Comparison of ENCODE assay signal across 18 cellular contexts in genomic region chr9:123265833-123266232, GRCh38. TPM values are rescaled to one million over a fixed set of nuclear protein-coding genes. Genes with fewer than 3 reads are reported as not detected.
A peak's percentile ranks its signal among the peaks of the same experiment; 100 is the strongest.
DNase-seq lines count a peak whose midpoint lies in the region; ATAC-seq, FAIRE-seq and TF ChIP-seq lines count a peak whose summit lies in the region.
"Had no signal": no experiment of that assay in that cellular context is flagged by ENCODE, and none has a peak within 500 bp of the region (broad histone marks: within the 10 kb centered on the region; RNA-seq: fewer than 3 reads in every experiment).

No MANE protein-coding gene starts in this region.

- ATAC-seq in HepG2 (no peak), right lobe of liver (no peak), HG03135 (IDR thresholded peaks at IDR 0.05; ENCODE audit: unreplicated experiment) (no peak), HG03108 (IDR thresholded peaks at IDR 0.05; ENCODE audit: unreplicated experiment) (no peak)
- ATAC-seq: stimulated activated naive CD8-positive, alpha-beta T cell treated with anti-CD3 and anti-CD28 coated beads, Interleukin-15, amount 100 ng/mL, for 72 hours had no signal

- H3K36me3 ChIP-seq in HepG2 (replicated peaks in 1 of 2; ENCODE audit: control insufficient read depth in 1 of 2, insufficient read depth in 2 of 2, low read length in 2 of 2), result no peaks in the 10 kb centered on the region
- no peaks in the 10 kb centered on the region for H3K36me3 ChIP-seq in right lobe of liver
- H3K36me3 ChIP-seq in bronchial epithelial cell (ENCODE audit: control insufficient read depth, insufficient read depth, low read length), result no peaks in the 10 kb centered on the region
- H3K36me3 ChIP-seq: breast epithelium, vagina had no signal

- TF ChIP-seq POLR2A in HepG2 (IDR thresholded peaks at IDR 0.05; ENCODE audit: insufficient read depth in 1 of 2, low read depth in 2 of 2, low read length in 2 of 2), result no peak
- no peak for TF ChIP-seq POLR2A in right lobe of liver (IDR thresholded peaks at IDR 0.05)

- H4K20me1 ChIP-seq in HepG2 (ENCODE audit: insufficient read depth, low read length), result 0 out of 2 replicates have a peak, but pooled peaks cover 5% of the 10 kb centered on the region

- peaks cover 2% of the 10 kb centered on the region for H3K36me3 Mint-ChIP-seq in activated CD4-positive, alpha-beta T cell treated with anti-CD3 and anti-CD28 coated beads, Interleukin-2, amount 10 ng/mL, durations not matched to agents 7 days and 5 days (ENCODE audit: low read depth)

- no peak for TF ChIP-seq RAD21 in HepG2 (CRISPR knock-in tag; IDR thresholded peaks at IDR 0.05)

- TF ChIP-seq CTCF in HepG2 (CRISPR knock-in tag; IDR thresholded peaks at IDR 0.05), result no peak
- TF ChIP-seq CTCF in right lobe of liver (IDR thresholded peaks at IDR 0.05), result no peak
- TF ChIP-seq CTCF in bronchial epithelial cell (IDR thresholded peaks at IDR 0.05; ENCODE audit: insufficient read depth, low read length, severe bottlenecking), result no peak

- H3K9me3 ChIP-seq in HepG2 (ENCODE audit: low read length) (no peaks in the 10 kb centered on the region), right lobe of liver (no peaks in the 10 kb centered on the region)
- H3K9me3 ChIP-seq: breast epithelium, vagina had no signal

- H3K79me2 ChIP-seq in HepG2 (ENCODE audit: insufficient read depth, low read length), result peaks cover 56% of the 10 kb centered on the region

- H3K4me1 ChIP-seq in HepG2 (ENCODE audit: insufficient read depth, low read length) (peaks cover 71% of the 10 kb centered on the region), right lobe of liver (peaks cover 0 to 4% (median 0%) of the 10 kb centered on the region in 4 donors)
- H3K4me1 ChIP-seq: breast epithelium had no signal

- peaks cover 4% of the 10 kb centered on the region for H3K27me3 Mint-ChIP-seq in activated CD4-positive, alpha-beta T cell treated with anti-CD3 and anti-CD28 coated beads, Interleukin-2, amount 10 ng/mL, durations not matched to agents 7 days and 5 days
- H3K27me3 Mint-ChIP-seq: stimulated activated naive CD8-positive, alpha-beta T cell treated with anti-CD3 and anti-CD28 coated beads, Interleukin-15, amount 100 ng/mL, for 72 hours had no signal

- H3K4me3 ChIP-seq in HepG2 (replicated peaks in 1 of 3; ENCODE audit: insufficient read depth in 1 of 3, low read depth in 2 of 3, low read length in 3 of 3) (no peak overlapping the region), right lobe of liver (no peak overlapping the region), bronchial epithelial cell (ENCODE audit: low read depth, low read length) (no peak overlapping the region)
- H3K4me3 ChIP-seq: breast epithelium, lung, vagina had no signal

- intact Hi-C loops in HepG2 (cut with micrococcal nuclease; ENCODE audit: unreplicated experiment), result loop anchor here (10.0 kb wide), 1 partner anchor 59 kb away; no protein-coding TSS in a partner anchor
- intact Hi-C loops in right lobe of liver (cut with DNase I), result no loop called here

- peaks cover 20% of the 10 kb centered on the region for H3K4me1 Mint-ChIP-seq in activated CD4-positive, alpha-beta T cell treated with anti-CD3 and anti-CD28 coated beads, Interleukin-2, amount 10 ng/mL, durations not matched to agents 7 days and 5 days

- no peaks in the 10 kb centered on the region; a peak in 1 of 5 replicates for H3K27me3 ChIP-seq in HepG2 (ENCODE audit: control insufficient read depth in 1 of 2, insufficient read depth in 2 of 2, low read length in 2 of 2)
- H3K27me3 ChIP-seq in right lobe of liver, result no peaks in the 10 kb centered on the region
- no peaks in the 10 kb centered on the region for H3K27me3 ChIP-seq in bronchial epithelial cell (ENCODE audit: control insufficient read depth, insufficient read depth, low read length)
- H3K27me3 ChIP-seq: breast epithelium, vagina had no signal

- no peak for TF ChIP-seq EP300 in HepG2 (IDR thresholded peaks at IDR 0.05; ENCODE audit: low read depth in 2 of 2, low read length in 2 of 2)
- TF ChIP-seq EP300 in HepG2 (CRISPR knock-in tag; IDR thresholded peaks at IDR 0.05; ENCODE audit: borderline replicate concordance), result no peak

- BruUV-seq in HepG2 (replicated peaks; lab: Mats Ljungman, UMichigan), result no TSS peak

- H3K27ac Mint-ChIP-seq in activated CD4-positive, alpha-beta T cell treated with anti-CD3 and anti-CD28 coated beads, Interleukin-2, amount 10 ng/mL, durations not matched to agents 7 days and 5 days, result no peak overlapping the region

- POLR2A ChIA-PET in HepG2 (lab: Yijun Ruan, JAX), result no interaction called here
- POLR2A ChIA-PET in activated CD4-positive, alpha-beta T cell treated with anti-CD3 and anti-CD28 coated beads, Interleukin-2, amount 10 ng/mL, durations not matched to agents 7 days and 5 days (lab: Charles Lee), result no interaction called here

- CTCF ChIA-PET in HepG2 (lab: Yijun Ruan, JAX; ENCODE audit: low intra/inter-chr PET ratio, low total read pairs), result no interaction called here
- CTCF ChIA-PET in activated CD4-positive, alpha-beta T cell treated with anti-CD3 and anti-CD28 coated beads, Interleukin-2, amount 10 ng/mL, durations not matched to agents 7 days and 5 days (lab: Charles Lee), result no interaction called here

- FAIRE-seq in HepG2 (lab: Jason Lieb, UNC), result no peak
- peak; percentile 70 for FAIRE-seq in bronchial epithelial cell (lab: Jason Lieb, UNC)

- H3K4me2 ChIP-seq in HepG2 (ENCODE audit: low read depth, low read length), result peak overlapping the region; percentile 16; the same call in 1 of the 2 replicates

- no peak overlapping the region for H3K4me3 Mint-ChIP-seq in activated CD4-positive, alpha-beta T cell treated with anti-CD3 and anti-CD28 coated beads, Interleukin-2, amount 10 ng/mL, durations not matched to agents 7 days and 5 days

- DNase-seq in HepG2 (ENCODE audit: low spot score) (no peak), right lobe of liver (no peak), NAMALWA (ENCODE audit: low spot score) (peak; percentile 58), bronchial epithelial cell (ENCODE audit: low read depth) (no peak)
- DNase-seq in activated CD4-positive, alpha-beta T cell treated with anti-CD3 and anti-CD28 coated beads, Interleukin-2, amount 50 U/mL, for 48 hours, result no peak
- no peak for DNase-seq in activated CD4-positive, alpha-beta T cell treated with anti-CD3 and anti-CD28 coated beads, Interleukin-2, amount 10 ng/mL, durations not matched to agents 7 days and 5 days
- DNase-seq: ACHN; activated naive CD4-positive, alpha-beta T cell treated with anti-CD3 and anti-CD28 coated beads, Interleukin-2, amount 50 U/mL, for 16 hours; Calu3; effector memory CD4-positive, alpha-beta T cell; NCI-H1092 treated with DMSO at 0.1 percent for 48 hours had no signal

- WGBS in HepG2 (ENCODE audit: low lambda C conversion rate), result 97% methylated on average over 4 of the region's 4 CpGs
- WGBS in right lobe of liver (ENCODE audit: insufficient coverage, low coverage, low lambda C conversion rate, missing lambda C conversion rate), result 100% methylated on average over 1 of the region's 4 CpGs

- H3K27ac ChIP-seq in HepG2 (ENCODE audit: extremely low read length, insufficient read depth, low read length), result no peak overlapping the region
- H3K27ac ChIP-seq in right lobe of liver, result no peak overlapping the region
- H3K27ac ChIP-seq: breast epithelium, vagina, VCaP had no signal

- no peak overlapping the region for H3K9ac ChIP-seq in HepG2 (ENCODE audit: insufficient read depth, low read depth, low read length)

- no peak overlapping the region for H2AFZ ChIP-seq in HepG2 (ENCODE audit: low read length)

- in situ Hi-C loops in HepG2 (cut with HindIII; ENCODE audit: extremely low pct_ligation_motif_present, low pct_unique_long_range_greater_than_20kb), result no loop called here

- H3K9me3 Mint-ChIP-seq in activated CD4-positive, alpha-beta T cell treated with anti-CD3 and anti-CD28 coated beads, Interleukin-2, amount 10 ng/mL, durations not matched to agents 7 days and 5 days, result no peaks in the 10 kb centered on the region
- H3K9me3 Mint-ChIP-seq: stimulated activated naive CD8-positive, alpha-beta T cell treated with anti-CD3 and anti-CD28 coated beads, Interleukin-15, amount 100 ng/mL, for 72 hours had no signal

TF ChIP-seq in HepG2, 621 proteins besides CTCF, POLR2A, EP300 and RAD21 (continues in another document):
- TF ChIP-seq ZNF776 (CRISPR knock-in tag; IDR thresholded peaks at IDR 0.05) (no peak), ZNF549 (CRISPR knock-in tag; IDR thresholded peaks at IDR 0.05) (no peak)

RNA-seq across cellular contexts. Expression of gene STRBP, which starts 2.6 kb away (rescaled TPM):
- 38.5 and 46.1 TPM in 2 replicates for total RNA-seq in HepG2 (2016; rRNA removed; fragmentation: Illumina TruSeq; extraction: Trizol)
- total RNA-seq in HepG2 (2016; cell fraction: cytosol; rRNA removed; fragmentation: Illumina TruSeq; extraction: Trizol; ENCODE audit: low read depth), result 27.5 and 31.8 TPM in 2 replicates
- 37.6 and 46.6 TPM in 2 replicates for total RNA-seq in HepG2 (2016; cell fraction: insoluble cytoplasmic fraction; rRNA removed; fragmentation: Illumina TruSeq; extraction: Trizol)
- 52.4 and 62.5 TPM in 2 replicates for total RNA-seq in HepG2 (2016; cell fraction: membrane; rRNA removed; fragmentation: Illumina TruSeq; extraction: Trizol)
- 36.3 and 39.1 TPM in 2 replicates for total RNA-seq in HepG2 (2016; cell fraction: nucleus; rRNA removed; fragmentation: Illumina TruSeq; extraction: Trizol)
- polyA plus RNA-seq in HepG2 (2011; rRNA removed), result 12.4 and 14.5 TPM in 2 replicates
- polyA plus RNA-seq in HepG2 (2011; cell fraction: cytosol; rRNA removed), result 6.8 and 8.8 TPM in 2 replicates
- 5.9 and 6.5 TPM in 2 replicates for polyA plus RNA-seq in HepG2 (2011; cell fraction: nucleus; rRNA removed)
- polyA plus RNA-seq in HepG2 (2012), result 19.9 and 21.4 TPM in 2 replicates
- 22.1 and 23.5 TPM in 2 replicates for polyA plus RNA-seq in HepG2 (2016; cell fraction: cytosol; fragmentation: Illumina TruSeq; extraction: Trizol; ENCODE audit: low read depth)
- 42.0 and 44.1 TPM in 2 replicates for polyA plus RNA-seq in HepG2 (2016; cell fraction: insoluble cytoplasmic fraction; fragmentation: Illumina TruSeq; extraction: Trizol; ENCODE audit: low read depth)
- 36.4 and 38.7 TPM in 2 replicates for polyA plus RNA-seq in HepG2 (2016; cell fraction: membrane; fragmentation: Illumina TruSeq; extraction: Trizol; ENCODE audit: low read depth)
- polyA plus RNA-seq in HepG2 (2016; cell fraction: nucleus; fragmentation: Illumina TruSeq; extraction: Trizol; ENCODE audit: insufficient read depth, low read depth), result 28.7 and 36.9 TPM in 2 replicates
- 17.6 and 26.8 TPM in 2 replicates for polyA minus RNA-seq in HepG2 (2011; rRNA and poly(A)+ RNA removed; ENCODE audit: low replicate concordance)
- 11.6 and 11.7 TPM in 2 replicates for polyA minus RNA-seq in HepG2 (2011; cell fraction: cytosol; rRNA and poly(A)+ RNA removed)
- 30.8 and 31.4 TPM in 2 replicates for polyA minus RNA-seq in HepG2 (2011; cell fraction: nucleus; rRNA and poly(A)+ RNA removed)
- total RNA-seq in right lobe of liver, result 10 to 100 TPM in 1 of 6 experiments, 1 to 10 TPM in 5; 5.3 to 10.2 (median 8.3) TPM
- total RNA-seq in bronchial epithelial cell, result 15.0 and 21.6 TPM in 2 replicates
- total RNA-seq in activated CD4-positive, alpha-beta T cell treated with anti-CD3 and anti-CD28 coated beads, Interleukin-2, amount 10 ng/mL, durations not matched to agents 7 days and 5 days, result 10 to 100 TPM; 16.8 to 20.1 TPM
